24 cellular contexts compared by ENCODE assay signal in the genomic region with DNA sequence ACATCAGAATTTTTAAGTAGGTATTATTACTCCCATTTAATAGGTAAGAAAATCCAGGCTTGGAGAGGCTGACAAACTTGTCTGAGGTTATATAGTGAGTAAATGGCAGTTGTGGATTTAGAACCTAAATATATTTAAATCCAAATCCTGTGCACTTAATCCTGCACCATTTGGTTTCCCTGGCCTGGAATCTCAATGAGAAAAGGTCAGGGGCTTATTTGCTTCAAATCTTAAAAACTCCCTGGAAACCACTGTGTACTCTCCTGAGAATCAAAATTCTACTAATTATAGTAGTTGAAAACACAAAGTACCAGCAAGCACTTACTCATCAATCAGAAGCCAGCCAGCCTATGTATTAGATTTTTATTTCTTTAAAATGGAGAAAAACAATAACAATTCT.
DNase-seq lines count a peak whose midpoint lies in the region; ATAC-seq, FAIRE-seq and TF ChIP-seq lines count a peak whose summit lies in the region.
"Had no signal": no experiment of that assay in that cellular context is flagged by ENCODE, and none has a peak within 500 bp of the region (broad histone marks: within the 10 kb centered on the region; RNA-seq: fewer than 3 reads in every experiment).

No MANE protein-coding gene starts in this region.

- no peak overlapping the region for H3K4me2 ChIP-seq in astrocyte (ENCODE audit: low read length)

- DNase-seq in left ventricle myocardium inferior (no peak), cardiac septum (ENCODE audit: low spot score) (no peak), astrocyte (ENCODE audit: low read depth) (no peak), stomach (no peak), GF-D8 (lab: John Stamatoyannopoulos, UW) (no peak), MG63 (no peak)
- no peak for DNase-seq in CD8-positive, alpha-beta T cell
- DNase-seq: 8988T; activated CD4-positive, alpha-beta T cell treated with anti-CD3 and anti-CD28 coated beads, Interleukin-2, amount 50 U/mL, for 1 hour; activated naive CD4-positive, alpha-beta T cell; amygdala; BE2C; Karpas-422; NCI-H1092; NCI-H2029; NCI-H345; NK-92 treated with Interleukin-12 subunit alpha and Interleukin-12 subunit beta, amount 100 ng/mL, for 24 hours; Peyer's patch; T-helper 2 cell had no signal

- H3K9me3 ChIP-seq in left ventricle myocardium inferior (replicated peaks) (no peaks in the 10 kb centered on the region), astrocyte (ENCODE audit: insufficient read depth, low read depth, low read length) (no peaks in the 10 kb centered on the region), iPS-20b (ENCODE audit: insufficient read depth, low read depth, low read length) (no peaks in the 10 kb centered on the region), stomach (no peaks in the 10 kb centered on the region), MG63 (no peaks in the 10 kb centered on the region)
- no peaks in the 10 kb centered on the region for H3K9me3 ChIP-seq in CD8-positive, alpha-beta T cell (ENCODE audit: low read length)
- H3K9me3 ChIP-seq: BE2C, Peyer's patch, suprapubic skin, vagina had no signal

- CTCF ChIA-PET in CD8-positive, alpha-beta T cell (lab: Charles Lee): no interaction called here

- ATAC-seq in CD8-positive, alpha-beta T cell: no peak
- ATAC-seq: esophagus mucosa had no signal

- peaks cover 23% of the 10 kb centered on the region for H3K36me3 ChIP-seq in left ventricle myocardium inferior
- peaks cover 23% of the 10 kb centered on the region for H3K36me3 ChIP-seq in astrocyte (ENCODE audit: insufficient read depth, low read length)
- peaks cover 37% of the 10 kb centered on the region for H3K36me3 ChIP-seq in iPS-20b (ENCODE audit: insufficient read depth, low read depth, low read length)
- peaks cover 17 to 32% (median 24%) of the 10 kb centered on the region in 4 donors for H3K36me3 ChIP-seq in stomach
- peaks cover 20% of the 10 kb centered on the region for H3K36me3 ChIP-seq in MG63
- no peaks in the 10 kb centered on the region for H3K36me3 ChIP-seq in CD8-positive, alpha-beta T cell (ENCODE audit: insufficient read depth, low read length)
- H3K36me3 ChIP-seq: BE2C had no signal

- peak overlapping the region; percentile 6 for H3K4me3 Mint-ChIP-seq in astrocyte (ENCODE audit: unreplicated experiment)
- H3K4me3 Mint-ChIP-seq in CD8-positive, alpha-beta T cell: no peak overlapping the region
- H3K4me3 Mint-ChIP-seq: central memory CD8-positive, alpha-beta T cell had no signal

- H3K27ac ChIP-seq in left ventricle myocardium inferior (replicated peaks) (peak overlapping the region; percentile 42), astrocyte (ENCODE audit: low read depth, low read length) (no peak overlapping the region), iPS-20b (ENCODE audit: low read length) (peak overlapping the region; percentile 98), stomach (peak overlapping the region in 3 of 5 donors; percentile 18 to 64 (median 21))
- no peak overlapping the region for H3K27ac ChIP-seq in CD8-positive, alpha-beta T cell (ENCODE audit: low read depth, low read length)
- H3K27ac ChIP-seq: Peyer's patch, vagina had no signal

- H3K27me3 ChIP-seq in left ventricle myocardium inferior (ENCODE audit: low read depth): no peaks in the 10 kb centered on the region
- no peaks in the 10 kb centered on the region for H3K27me3 ChIP-seq in astrocyte (ENCODE audit: insufficient read depth, low read length)
- no peaks in the 10 kb centered on the region for H3K27me3 ChIP-seq in iPS-20b (ENCODE audit: insufficient read depth, low read length)
- no peaks in the 10 kb centered on the region for H3K27me3 ChIP-seq in stomach
- no peaks in the 10 kb centered on the region for H3K27me3 ChIP-seq in MG63
- H3K27me3 ChIP-seq in CD8-positive, alpha-beta T cell (ENCODE audit: insufficient read depth, low read length): no peaks in the 10 kb centered on the region
- H3K27me3 ChIP-seq: BE2C, Peyer's patch, suprapubic skin, vagina had no signal

- H3K4me3 ChIP-seq in left ventricle myocardium inferior (no peak overlapping the region), astrocyte (ENCODE audit: insufficient read depth, low read depth, low read length) (no peak overlapping the region), iPS-20b (ENCODE audit: low read length) (peak overlapping the region; percentile 96), stomach (no peak overlapping the region), MG63 (no peak overlapping the region)
- H3K4me3 ChIP-seq in CD8-positive, alpha-beta T cell (ENCODE audit: low read depth, low read length): no peak overlapping the region
- H3K4me3 ChIP-seq: Peyer's patch, suprapubic skin, vagina had no signal

- no peaks in the 10 kb centered on the region for H3K9me3 Mint-ChIP-seq in astrocyte (ENCODE audit: unreplicated experiment)
- no peaks in the 10 kb centered on the region for H3K9me3 Mint-ChIP-seq in CD8-positive, alpha-beta T cell
- H3K9me3 Mint-ChIP-seq: central memory CD8-positive, alpha-beta T cell had no signal

- H3K36me3 Mint-ChIP-seq in astrocyte (ENCODE audit: low read depth, unreplicated experiment): peaks cover 9% of the 10 kb centered on the region
- H3K36me3 Mint-ChIP-seq in CD8-positive, alpha-beta T cell: peaks cover 18% of the 10 kb centered on the region

- H3K4me1 Mint-ChIP-seq in astrocyte (ENCODE audit: low read depth, unreplicated experiment): peaks cover 22% of the 10 kb centered on the region
- H3K4me1 Mint-ChIP-seq in CD8-positive, alpha-beta T cell (ENCODE audit: low read depth): no peaks in the 10 kb centered on the region
- H3K4me1 Mint-ChIP-seq: central memory CD8-positive, alpha-beta T cell had no signal

- H3K79me2 ChIP-seq in astrocyte (ENCODE audit: insufficient read depth, low read length): peaks cover 87% of the 10 kb centered on the region

- FAIRE-seq in astrocyte (lab: Jason Lieb, UNC): no peak

- no peak overlapping the region for H3K9ac ChIP-seq in astrocyte (ENCODE audit: low read length)
- peak overlapping the region; percentile 96 for H3K9ac ChIP-seq in iPS-20b (ENCODE audit: low read depth, low read length)

- POLR2A ChIA-PET in CD8-positive, alpha-beta T cell (lab: Charles Lee): no interaction called here

- H3K27ac Mint-ChIP-seq in astrocyte (ENCODE audit: unreplicated experiment): no peak overlapping the region
- no peak overlapping the region for H3K27ac Mint-ChIP-seq in CD8-positive, alpha-beta T cell

- TF ChIP-seq POLR2A in stomach (IDR thresholded peaks at IDR 0.05): no peak

- peaks cover 28% of the 10 kb centered on the region for H4K20me1 ChIP-seq in astrocyte (ENCODE audit: insufficient read depth, low read length)

- no peak overlapping the region for H2AFZ ChIP-seq in astrocyte (ENCODE audit: low read depth, low read length)

- H3K27me3 Mint-ChIP-seq in astrocyte (ENCODE audit: low read depth, unreplicated experiment): no peaks in the 10 kb centered on the region
- H3K27me3 Mint-ChIP-seq in CD8-positive, alpha-beta T cell (ENCODE audit: low read depth): no peaks in the 10 kb centered on the region
- H3K27me3 Mint-ChIP-seq: central memory CD8-positive, alpha-beta T cell had no signal

- intact Hi-C loops in left ventricle myocardium inferior (cut with micrococcal nuclease) (no loop called here), cardiac septum (cut with DNase I) (no loop called here), stomach (cut with DNase I; ENCODE audit: low total_unique reads) (no loop called here)
- intact Hi-C loops in CD8-positive, alpha-beta T cell (cut with DNase I, micrococcal nuclease): no loop called here

- TF ChIP-seq EP300 in stomach (IDR thresholded peaks at IDR 0.05): no peak

- H3K4me1 ChIP-seq in left ventricle myocardium inferior (peaks cover 34% of the 10 kb centered on the region), astrocyte (ENCODE audit: insufficient read depth, low read length) (peaks cover 18% of the 10 kb centered on the region), iPS-20b (ENCODE audit: insufficient read depth, low read length) (peaks cover 7% of the 10 kb centered on the region; the same call in 1 of the 2 replicates), stomach (peaks cover 4 to 60% (median 34%) of the 10 kb centered on the region in 4 donors)
- H3K4me1 ChIP-seq in CD8-positive, alpha-beta T cell (ENCODE audit: insufficient read depth, low read length): no peaks in the 10 kb centered on the region
- H3K4me1 ChIP-seq: BE2C, vagina had no signal

- TF ChIP-seq CTCF in left ventricle myocardium inferior (IDR thresholded peaks at IDR 0.05; ENCODE audit: borderline replicate concordance) (no peak), astrocyte (IDR thresholded peaks at IDR 0.05; ENCODE audit: insufficient read depth, low read depth, low read length) (no peak), stomach (IDR thresholded peaks at IDR 0.05) (no peak)
- no peak for TF ChIP-seq CTCF in CD8-positive, alpha-beta T cell (IDR thresholded peaks at IDR 0.05)

Comparison
In these comparisons a context has a peak if more than half of its experiments do, and no peak if none do; other contexts are left out.
1. H3K27ac ChIP-seq: peak in left ventricle myocardium inferior (single experiment), iPS-20b (single experiment) and stomach (3 of 5); none in astrocyte (single experiment) and CD8-positive, alpha-beta T cell (single experiment).